ENCODE assay signal across 8 cellular contexts in the genomic region with DNA sequence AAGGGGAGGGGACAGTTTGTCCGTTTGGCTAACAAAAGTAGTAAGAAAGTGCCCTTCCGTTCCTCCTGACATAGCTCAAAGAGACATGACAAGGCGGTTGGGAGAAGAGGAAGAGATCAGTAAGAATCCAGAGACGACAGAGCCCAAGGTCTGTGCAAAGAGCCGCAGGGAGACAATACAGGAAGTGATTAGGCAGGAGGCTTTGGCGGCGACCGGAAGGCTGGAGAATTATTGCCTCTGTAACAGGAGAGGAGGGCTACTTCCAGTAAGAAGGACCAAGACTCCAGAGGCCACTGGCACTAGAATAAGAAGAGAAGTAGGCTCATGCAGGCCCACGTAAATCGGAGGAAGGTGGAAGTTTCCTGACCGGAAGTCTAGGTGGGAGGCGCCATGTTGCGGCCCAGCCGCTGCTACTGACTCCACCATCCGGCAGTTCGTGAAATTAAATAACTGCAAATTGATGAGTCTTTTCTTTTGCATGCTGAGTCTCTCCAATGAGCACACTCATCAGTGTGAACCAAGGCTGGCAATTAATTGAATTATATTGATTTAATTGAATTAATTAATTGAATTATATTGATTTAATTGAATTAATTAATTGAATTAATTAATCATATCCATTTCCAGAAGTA.
DNase-seq lines count a peak whose midpoint lies in the region; ATAC-seq and TF ChIP-seq lines count a peak whose summit lies in the region.

No MANE protein-coding gene starts in this region.

- in situ Hi-C loops in HAP-1 (cut with MboI; ENCODE audit: low sequenced_read_pairs), result no loop called here

- H3K36me3 ChIP-seq in SK-N-MC (ENCODE audit: insufficient read depth, low read length) (no peaks in the 10 kb centered on the region), neutrophil (no peaks in the 10 kb centered on the region), HAP-1 (replicated peaks) (no peaks in the 10 kb centered on the region)

- DNase-seq in CMK (ENCODE audit: low read depth) (peak; percentile 67), SK-N-MC (ENCODE audit: low read depth, low spot score) (no peak), globus pallidus (ENCODE audit: low spot score) (no peak), HAP-1 (ENCODE audit: low spot score in 2 of 2) (no peak)
- DNase-seq in central memory CD4-positive, alpha-beta T cell, result peak; percentile 20

- no peak overlapping the region for H3K9ac ChIP-seq in SK-N-MC (ENCODE audit: insufficient read length)

- H3K9me3 ChIP-seq in SK-N-MC (ENCODE audit: low read depth, low read length) (no peaks in the 10 kb centered on the region), neutrophil (no peaks in the 10 kb centered on the region), HAP-1 (no peaks in the 10 kb centered on the region)

- H3K4me1 ChIP-seq in neutrophil (ENCODE audit: control insufficient read depth in 1 of 2, insufficient read depth in 1 of 2, low read depth in 1 of 2, low read length in 1 of 2) (peaks cover 31 to 51% of the 10 kb centered on the region in 2 experiments), HAP-1 (no peaks in the 10 kb centered on the region)

- H3K27ac ChIP-seq in SK-N-MC (peak overlapping the region; percentile 96), neutrophil (peak overlapping the region; percentile 91)

- peak overlapping the region; percentile 45 for H3K4me3 ChIP-seq in SK-N-MC
- H3K4me3 ChIP-seq in neutrophil (ENCODE audit: low read depth in 1 of 2, low read length in 1 of 2), result peak overlapping the region; percentile 64 to 65
- H3K4me3 ChIP-seq in HAP-1, result no peak overlapping the region

- peak; percentile 42 for TF ChIP-seq CTCF in neutrophil (IDR thresholded peaks at IDR 0.05)

- ATAC-seq in HG03457 (IDR thresholded peaks at IDR 0.05; ENCODE audit: unreplicated experiment) (no peak), GM18517 (IDR thresholded peaks at IDR 0.05; ENCODE audit: unreplicated experiment) (no peak)

- H3K27me3 ChIP-seq in neutrophil, result no peaks in the 10 kb centered on the region
- no peaks in the 10 kb centered on the region for H3K27me3 ChIP-seq in HAP-1 (ENCODE audit: low read depth)

Comparison
In these comparisons a context has a peak if more than half of its experiments do, and no peak if none do; other contexts are left out.
1. DNase-seq: peak in CMK (single experiment) and central memory CD4-positive, alpha-beta T cell (single experiment); none in SK-N-MC (single experiment), globus pallidus (single experiment) and HAP-1 (0 of 2).